ENCODE assay signal across 8 cellular contexts in the genomic region with DNA sequence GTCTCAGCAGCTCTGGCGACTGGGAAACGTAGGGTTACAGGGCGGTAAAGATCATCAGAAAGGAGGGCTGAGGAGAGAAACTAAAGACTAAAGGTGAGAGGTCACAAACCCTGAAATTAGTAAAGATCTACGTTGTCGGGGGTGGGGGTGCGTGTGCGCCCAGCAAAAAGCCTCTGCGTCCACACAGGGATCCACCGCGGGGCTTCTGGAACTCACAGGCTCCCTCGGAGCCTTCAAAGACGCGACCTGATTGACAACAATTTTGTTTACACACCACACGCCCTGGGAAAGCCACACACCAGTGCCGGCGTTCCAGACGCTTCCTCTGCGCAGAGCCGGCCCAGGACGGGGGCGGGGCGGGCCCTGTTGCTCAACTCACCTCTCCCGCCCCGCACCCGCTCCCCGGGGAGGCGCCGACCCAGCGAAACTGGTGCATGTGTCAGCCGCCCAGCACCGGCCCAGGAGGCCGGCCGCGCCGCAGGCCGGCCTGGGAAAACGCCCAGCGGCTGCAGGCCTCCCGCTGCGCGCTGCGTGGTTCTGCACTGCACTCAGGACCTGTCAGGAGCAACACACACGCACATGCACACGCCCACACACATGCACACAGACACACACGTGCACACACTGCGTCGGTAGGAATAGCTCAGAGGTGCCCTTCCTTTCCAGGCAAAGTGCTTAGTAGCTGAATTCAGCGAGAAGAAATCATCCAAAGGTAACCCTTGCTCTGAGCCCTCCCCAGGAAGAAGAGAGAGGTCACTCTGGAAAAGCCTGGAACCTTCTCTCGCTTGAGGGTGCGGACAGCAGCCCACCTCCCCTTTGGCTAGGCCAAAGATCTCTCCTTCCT. TPM values are rescaled to one million over a fixed set of nuclear protein-coding genes. Genes with fewer than 3 reads are reported as not detected.
DNase-seq lines count a peak whose midpoint lies in the region; ATAC-seq and TF ChIP-seq lines count a peak whose summit lies in the region.

No MANE protein-coding gene starts in this region.

- H3K36me3 Mint-ChIP-seq in activated naive CD8-positive, alpha-beta T cell, result no peaks in the 10 kb centered on the region

- H3K27me3 Mint-ChIP-seq in activated naive CD8-positive, alpha-beta T cell, result no peaks in the 10 kb centered on the region

- H3K4me1 Mint-ChIP-seq in activated naive CD8-positive, alpha-beta T cell (ENCODE audit: low read depth), result peaks cover 14% of the 10 kb centered on the region

- peak overlapping the region; percentile 85 to 96 (median 90) for H3K27ac ChIP-seq in transverse colon

- H3K27ac Mint-ChIP-seq in activated naive CD8-positive, alpha-beta T cell, result peak overlapping the region; percentile 88

- no peaks in the 10 kb centered on the region for H3K36me3 ChIP-seq in transverse colon

- TF ChIP-seq CTCF in AG04449 (IDR thresholded peaks at IDR 0.05; ENCODE audit: insufficient read depth, low read length, missing control alignments) (no peak), transverse colon (IDR thresholded peaks at IDR 0.05) (no peak)

- H3K9me3 ChIP-seq in transverse colon, result no peaks in the 10 kb centered on the region

- TF ChIP-seq POLR2A in transverse colon (IDR thresholded peaks at IDR 0.05), result peak; percentile 63

- peak; percentile 59 for DNase-seq in AG04449 (ENCODE audit: low read depth, low spot score)
- DNase-seq in RPMI8226, result peak; percentile 94
- DNase-seq in Right ventricle myocardium superior, result peak; percentile 98
- peak; percentile 97 for DNase-seq in posterior vena cava (ENCODE audit: low spot score)
- DNase-seq in transverse colon, result peak; percentile 98

- H3K27me3 ChIP-seq in transverse colon, result no peaks in the 10 kb centered on the region

- peak overlapping the region; percentile 40 for H3K4me3 ChIP-seq in AG04449 (ENCODE audit: low read depth, low read length)
- peak overlapping the region in 3 of 4 donors; percentile 17 to 57 (median 32) for H3K4me3 ChIP-seq in transverse colon

- POLR2A ChIA-PET in AG04449 (lab: Yijun Ruan, JAX), result no interaction called here

- H3K4me1 ChIP-seq in transverse colon, result peaks cover 9 to 31% (median 24%) of the 10 kb centered on the region in 4 donors

- ATAC-seq in GM18907 (IDR thresholded peaks at IDR 0.05; ENCODE audit: unreplicated experiment) (peak; percentile 84), HG03135 (IDR thresholded peaks at IDR 0.05; ENCODE audit: unreplicated experiment) (peak; percentile 67), Right ventricle myocardium superior (ENCODE audit: poor library complexity) (peak; percentile 99)

- no peaks in the 10 kb centered on the region for H3K9me3 Mint-ChIP-seq in activated naive CD8-positive, alpha-beta T cell (ENCODE audit: low read depth)

- peak; percentile 43 for TF ChIP-seq EP300 in transverse colon (IDR thresholded peaks at IDR 0.05; ENCODE audit: low read depth)

- peak overlapping the region; percentile 78 for H3K4me3 Mint-ChIP-seq in activated naive CD8-positive, alpha-beta T cell

- 14 to 27% methylated on average over 8 to 50 of the region's 50 CpGs for WGBS in transverse colon (ENCODE audit: low coverage in 1 of 2), 2 donors

- in situ Hi-C loops in transverse colon (cut with MboI; ENCODE audit: low pct_ligation_motif_present in 1 of 4, low pct_unique_long_range_greater_than_20kb in 1 of 4, low sequenced_read_pairs in 3 of 4), result no loop called here

- CTCF ChIA-PET in AG04449 (lab: Yijun Ruan, JAX), result no interaction called here

- intact Hi-C loops in Right ventricle myocardium superior (cut with DNase I) (no loop called here), posterior vena cava (cut with DNase I) (no loop called here), transverse colon (cut with DNase I; ENCODE audit: low total_unique reads) (loop anchor here (2.0 kb wide), 1 partner anchor 33 kb away; no protein-coding TSS in a partner anchor)

RNA-seq across cellular contexts. Expression of a gene that starts 57.2 kb away (rescaled TPM):
- total RNA-seq in Right ventricle myocardium superior, result 49.2 TPM
- 10 to 100 TPM; 79.3 to 84.6 TPM for total RNA-seq in posterior vena cava
- 100 to 1,000 TPM in 2 of 4 donors, 10 to 100 TPM in 2; 87.1 to 194 (median 115) TPM for total RNA-seq in transverse colon

Comparison
In these comparisons a context has a peak if more than half of its experiments do, and no peak if none do; other contexts are left out.
1. Peak in every context shown above with its lines: DNase-seq, ATAC-seq, H3K4me3 ChIP-seq and H3K27ac ChIP-seq.